Comparison of ENCODE assay signal across 8 cellular contexts in genomic region chr16:67247698-67248400, GRCh38. TPM values are rescaled to one million over a fixed set of nuclear protein-coding genes. Genes with fewer than 3 reads are reported as not detected.
DNase-seq lines count a peak whose midpoint lies in the region; ATAC-seq and TF ChIP-seq lines count a peak whose summit lies in the region.

No MANE protein-coding gene starts in this region.

- H3K36me3 ChIP-seq in CD4-positive, CD25-positive, alpha-beta regulatory T cell (ENCODE audit: control insufficient read depth, insufficient read depth, low read length): no peaks in the 10 kb centered on the region
- no peaks in the 10 kb centered on the region for H3K36me3 ChIP-seq in Loucy (ENCODE audit: insufficient read depth, low read length)

- H2AFZ ChIP-seq in Loucy (ENCODE audit: low read length): peak overlapping the region; percentile 86

- no peaks in the 10 kb centered on the region for H3K9me3 Mint-ChIP-seq in CD4-positive, CD25-positive, alpha-beta regulatory T cell
- H3K9me3 Mint-ChIP-seq in nephron: no peaks in the 10 kb centered on the region

- H3K4me3 ChIP-seq in CD4-positive, CD25-positive, alpha-beta regulatory T cell (ENCODE audit: low read depth, low read length): peak overlapping the region; percentile 72
- peak overlapping the region; percentile 88 for H3K4me3 ChIP-seq in Loucy (ENCODE audit: low read length, poor library complexity, severe bottlenecking)
- H3K4me3 ChIP-seq in coronary artery: peak overlapping the region; percentile 86

- H3K27me3 ChIP-seq in CD4-positive, CD25-positive, alpha-beta regulatory T cell (ENCODE audit: control insufficient read depth, insufficient read depth, low read length): peaks cover 13% of the 10 kb centered on the region
- H3K27me3 ChIP-seq in Loucy (ENCODE audit: insufficient read depth, low read length, poor library complexity, severe bottlenecking): no peaks in the 10 kb centered on the region

- peaks cover 8% of the 10 kb centered on the region for H3F3A ChIP-seq in Loucy (ENCODE audit: low read depth)

- H3K4me3 Mint-ChIP-seq in CD4-positive, CD25-positive, alpha-beta regulatory T cell: peak overlapping the region; percentile 89 to 96 (median 91)
- H3K4me3 Mint-ChIP-seq in nephron: peak overlapping the region; percentile 87 to 90 (median 89)

- ATAC-seq in CD4-positive, CD25-positive, alpha-beta regulatory T cell (ENCODE audit: low read depth in 2 of 2): no peak
- ATAC-seq in left colon: no peak

- H3K27ac ChIP-seq in CD4-positive, CD25-positive, alpha-beta regulatory T cell (ENCODE audit: insufficient read depth, low read length, poor library complexity, severe bottlenecking): peak overlapping the region; percentile 68
- H3K27ac ChIP-seq in coronary artery: no peak overlapping the region

- intact Hi-C loops in left colon (cut with DNase I, micrococcal nuclease): no loop called here

- peaks cover 56% of the 10 kb centered on the region for H3K4me1 ChIP-seq in CD4-positive, CD25-positive, alpha-beta regulatory T cell (ENCODE audit: control insufficient read depth, insufficient read depth, low read length, poor library complexity, severe bottlenecking)
- peaks cover 62% of the 10 kb centered on the region for H3K4me1 ChIP-seq in Loucy (ENCODE audit: insufficient read depth, low read length, poor library complexity, severe bottlenecking)

- no peaks in the 10 kb centered on the region for H3K36me3 Mint-ChIP-seq in CD4-positive, CD25-positive, alpha-beta regulatory T cell
- no peaks in the 10 kb centered on the region for H3K36me3 Mint-ChIP-seq in nephron (ENCODE audit: low read depth)

- peak overlapping the region in 2 of 3 donors; percentile 91 to 93 for H3K27ac Mint-ChIP-seq in CD4-positive, CD25-positive, alpha-beta regulatory T cell
- H3K27ac Mint-ChIP-seq in nephron: peak overlapping the region; percentile 46 to 89 (median 59)

- H3K9me2 ChIP-seq in Loucy (replicated peaks; ENCODE audit: low read depth, low read length): no peaks in the 10 kb centered on the region

- peak overlapping the region; percentile 99 for H3K4me2 ChIP-seq in Loucy (ENCODE audit: low read depth, low read length, poor library complexity, severe bottlenecking)

- peak in 1 of 3 donors; percentile 24 for DNase-seq in CD4-positive, CD25-positive, alpha-beta regulatory T cell
- no peak for DNase-seq in coronary artery (ENCODE audit: low spot score)
- no peak for DNase-seq in iPS-NIHi11 (ENCODE audit: low spot score)
- DNase-seq in hepatic stellate cell (ENCODE audit: low spot score): no peak
- no peak for DNase-seq in left colon
- no peak for DNase-seq in putamen (ENCODE audit: low spot score)

- peaks cover 19% of the 10 kb centered on the region for H4K20me1 ChIP-seq in Loucy (ENCODE audit: insufficient read depth, low read length, poor library complexity, severe bottlenecking)

- peaks cover 31% of the 10 kb centered on the region for H3K27me3 Mint-ChIP-seq in CD4-positive, CD25-positive, alpha-beta regulatory T cell
- peaks cover 32% of the 10 kb centered on the region for H3K27me3 Mint-ChIP-seq in nephron (ENCODE audit: low read depth)

- peaks cover 31% of the 10 kb centered on the region; the same call in 1 of the 2 replicates for H3K79me2 ChIP-seq in Loucy (ENCODE audit: insufficient read depth, low read length)

- H3K9ac ChIP-seq in Loucy (ENCODE audit: low read depth, low read length, poor library complexity, severe bottlenecking): peak overlapping the region; percentile 83

- TF ChIP-seq CTCF in Loucy (conservative IDR thresholded peaks at IDR 0.05; ENCODE audit: low read length) (no peak), coronary artery (IDR thresholded peaks at IDR 0.05) (no peak), nephron (IDR thresholded peaks at IDR 0.05; ENCODE audit: unreplicated experiment in 3 of 3) (no peak)

- no peaks in the 10 kb centered on the region for H3K9me3 ChIP-seq in CD4-positive, CD25-positive, alpha-beta regulatory T cell (ENCODE audit: control insufficient read depth in 2 of 2, low read length in 2 of 2)
- no peaks in the 10 kb centered on the region for H3K9me3 ChIP-seq in Loucy (ENCODE audit: insufficient read depth, low read depth, low read length)

- peaks cover 5 to 55% (median 31%) of the 10 kb centered on the region in 4 donors for H3K4me1 Mint-ChIP-seq in CD4-positive, CD25-positive, alpha-beta regulatory T cell
- H3K4me1 Mint-ChIP-seq in nephron: peaks cover 34% of the 10 kb centered on the region

RNA-seq across cellular contexts. Expression of gene FHOD1, which starts 0.6 kb away (rescaled TPM):
- 34.5 TPM for total RNA-seq in CD4-positive, CD25-positive, alpha-beta regulatory T cell
- 1 to 10 TPM; 1.9 to 4.5 (median 3.4) TPM for polyA plus RNA-seq in CD4-positive, CD25-positive, alpha-beta regulatory T cell
- total RNA-seq in left colon: 10 to 100 TPM; 29.7 to 42.7 TPM

RNA-seq across cellular contexts. Expression of gene SLC9A5, which starts 0.9 kb away (rescaled TPM):
- 1.3 TPM for total RNA-seq in CD4-positive, CD25-positive, alpha-beta regulatory T cell
- polyA plus RNA-seq in CD4-positive, CD25-positive, alpha-beta regulatory T cell: not detected
- 1 to 10 TPM in 1 of 2 donors, under 1 TPM in 1; 0.61 to 1.3 TPM for total RNA-seq in left colon

RNA-seq across cellular contexts. Expression of gene TMEM208, which starts 20.9 kb away (rescaled TPM):
- 31.0 TPM for total RNA-seq in CD4-positive, CD25-positive, alpha-beta regulatory T cell
- 100 to 1,000 TPM in 2 of 4 donors, 10 to 100 TPM in 2; 91.8 to 141 (median 98.7) TPM for polyA plus RNA-seq in CD4-positive, CD25-positive, alpha-beta regulatory T cell
- 10 to 100 TPM; 40.7 to 42.0 TPM for total RNA-seq in left colon

RNA-seq across cellular contexts. Expression of gene PLEKHG4, which starts 31.5 kb away (rescaled TPM):
- 10.0 TPM for total RNA-seq in CD4-positive, CD25-positive, alpha-beta regulatory T cell
- polyA plus RNA-seq in CD4-positive, CD25-positive, alpha-beta regulatory T cell: 1 to 10 TPM; 1.4 to 5.3 (median 2.8) TPM
- 10 to 100 TPM in 1 of 2 donors, 1 to 10 TPM in 1; 7.7 to 11.9 TPM for total RNA-seq in left colon

RNA-seq across cellular contexts. Expression of gene ELMO3, which starts 48.9 kb away (rescaled TPM):
- 2.2 TPM for total RNA-seq in CD4-positive, CD25-positive, alpha-beta regulatory T cell
- polyA plus RNA-seq in CD4-positive, CD25-positive, alpha-beta regulatory T cell: under 1 TPM in 1 of 4 donors, not detected in 3; 0.09 TPM
- total RNA-seq in left colon: 10 to 100 TPM; 58.1 to 60.5 TPM
